10 cellular contexts compared by ENCODE assay signal in the genomic region with DNA sequence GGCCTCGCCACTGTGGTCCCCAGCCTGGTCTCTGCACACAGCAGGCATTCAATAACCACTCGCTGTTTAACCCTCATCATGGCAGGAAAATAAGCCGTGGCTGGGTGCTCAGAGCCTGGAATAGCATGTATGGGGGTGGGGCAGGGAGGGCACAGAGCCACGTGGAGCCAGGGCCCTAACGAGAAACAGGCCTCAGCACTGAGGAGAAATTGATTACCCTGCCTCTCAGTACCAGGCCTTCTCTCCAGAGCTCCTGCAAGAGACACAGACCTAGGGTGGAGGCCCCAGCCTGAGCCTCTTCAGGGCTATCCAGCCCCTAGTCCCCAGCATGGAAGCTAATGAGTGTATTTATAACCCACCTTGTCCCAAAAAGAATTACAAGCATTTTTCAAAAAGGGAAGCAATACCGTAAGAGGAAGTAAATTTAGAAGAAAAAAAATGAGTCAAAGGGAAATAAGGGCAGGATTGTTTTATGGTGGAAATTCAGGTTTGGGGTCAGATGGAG.
DNase-seq lines count a peak whose midpoint lies in the region; ATAC-seq and FAIRE-seq lines count a peak whose summit lies in the region.
"Had no signal": no experiment of that assay in that cellular context is flagged by ENCODE, and none has a peak within 500 bp of the region (broad histone marks: within the 10 kb centered on the region; RNA-seq: fewer than 3 reads in every experiment).

No MANE protein-coding gene starts in this region.

- intact Hi-C loops in left ventricle myocardium superior (cut with micrococcal nuclease): no loop called here

- H3K27me3 ChIP-seq in ACC112 (ENCODE audit: insufficient read depth, low read length): peaks cover 3% of the 10 kb centered on the region; the same call in 1 of the 2 replicates

- peak; percentile 4 for ATAC-seq in GM21526 (IDR thresholded peaks at IDR 0.05; ENCODE audit: low FRiP score, unreplicated experiment)
- ATAC-seq in left ventricle myocardium superior: peak; percentile 33
- ATAC-seq in HG02571 (IDR thresholded peaks at IDR 0.05; ENCODE audit: unreplicated experiment): no peak
- ATAC-seq in GM19397 (IDR thresholded peaks at IDR 0.05; ENCODE audit: unreplicated experiment): no peak

- FAIRE-seq in HTR-8/SVneo (lab: Jason Lieb, UNC): no peak

- H3K4me3 ChIP-seq in ACC112 (ENCODE audit: low read depth, low read length): no peak overlapping the region

- DNase-seq in Kasumi-1 (lab: John Stamatoyannopoulos, UW) (peak; percentile 44 to 52), left ventricle myocardium superior (no peak), HTR-8/SVneo (ENCODE audit: insufficient read length, low spot score) (no peak)
- DNase-seq in NK-92 treated with Interleukin-12 subunit alpha and Interleukin-12 subunit beta, amount 100 ng/mL, for 24 hours (lab: John Stamatoyannopoulos, UW): no peak
- DNase-seq: activated CD8-positive, alpha-beta memory T cell treated with anti-CD3 and anti-CD28 coated beads, Interleukin-2, amount 50 U/mL, for 4 hours; NCI-H2171 had no signal

- no peak overlapping the region for H3K27ac ChIP-seq in ACC112 (ENCODE audit: low read depth, low read length)

- H3K36me3 ChIP-seq in ACC112 (ENCODE audit: insufficient read depth, low read length): no peaks in the 10 kb centered on the region

- no peaks in the 10 kb centered on the region for H3K79me2 ChIP-seq in ACC112 (ENCODE audit: control insufficient read depth, insufficient read depth, low read length, unreplicated experiment)

- peak overlapping the region; percentile 14 for H2AFZ ChIP-seq in ACC112 (ENCODE audit: low read length, unreplicated experiment)

- peaks cover 12% of the 10 kb centered on the region for H3K4me1 ChIP-seq in ACC112 (ENCODE audit: control insufficient read depth, insufficient read depth, low read length, unreplicated experiment)

Comparison
In these comparisons a context has a peak if more than half of its experiments do, and no peak if none do; other contexts are left out.
1. ATAC-seq: peak in GM21526 (single experiment) and left ventricle myocardium superior (single experiment); none in HG02571 (single experiment) and GM19397 (single experiment).
2. DNase-seq: peak in Kasumi-1 (2 of 2); none in left ventricle myocardium superior (single experiment), HTR-8/SVneo (single experiment) and NK-92 treated with Interleukin-12 subunit alpha and Interleukin-12 subunit beta, amount 100 ng/mL, for 24 hours (single experiment).